18 cellular contexts compared by ENCODE assay signal in genomic region chr7:80591654-80592053, GRCh38. TPM values are rescaled to one million over a fixed set of nuclear protein-coding genes. Genes with fewer than 3 reads are reported as not detected.
"Had no signal": no experiment of that assay in that cellular context is flagged by ENCODE, and none has a peak within 500 bp of the region (broad histone marks: within the 10 kb centered on the region; RNA-seq: fewer than 3 reads in every experiment).

No MANE protein-coding gene starts in this region.

- H3K4me3 ChIP-seq: colonic mucosa, esophagus squamous epithelium, mucosa of descending colon, stomach, thoracic aorta, upper lobe of right lung had no signal

- H3K9me3 ChIP-seq: colonic mucosa, esophagus squamous epithelium, mucosa of descending colon, stomach, thoracic aorta, upper lobe of right lung had no signal

- H3K27ac ChIP-seq: colonic mucosa, esophagus squamous epithelium, parathyroid adenoma, stomach, thoracic aorta, upper lobe of right lung had no signal

- H3K9ac ChIP-seq: parathyroid adenoma had no signal

- H3K27me3 ChIP-seq: colonic mucosa, esophagus squamous epithelium, stomach, upper lobe of right lung had no signal

- H3K36me3 ChIP-seq: colonic mucosa, esophagus squamous epithelium, stomach, thoracic aorta, upper lobe of right lung had no signal

- H3K4me1 ChIP-seq: colonic mucosa, esophagus squamous epithelium, parathyroid adenoma had no signal

- DNase-seq: activated CD4-positive, alpha-beta T cell treated with anti-CD3 and anti-CD28 coated beads for 48 hours; activated CD8-positive, alpha-beta T cell treated with anti-CD3 and anti-CD28 coated beads for 36 hours; activated effector memory CD4-positive, alpha-beta T cell treated with anti-CD3 and anti-CD28 coated beads, Interleukin-2, amount 50 U/mL, for 16 hours; activated T-cell treated with anti-CD3 and anti-CD28 coated beads, Interleukin-2, amount 50 U/mL, for 48 hours; central memory CD4-positive, alpha-beta T cell; colonic mucosa; esophagus squamous epithelium; hippocampal formation; left ventricle myocardium superior; mucosa of descending colon; naive thymus-derived CD4-positive, alpha-beta T cell; stimulated activated CD4-positive, alpha-beta T cell treated with anti-CD3 and anti-CD28 coated beads, Interleukin-1b, Interleukin-23, amount 100 ng/mL, for 48 hours; stomach; upper lobe of right lung had no signal

- ATAC-seq: activated CD8-positive, alpha-beta T cell treated with anti-CD3 and anti-CD28 coated beads for 36 hours; left ventricle myocardium superior; mucosa of descending colon; naive thymus-derived CD4-positive, alpha-beta T cell; upper lobe of right lung; WTC11 had no signal

RNA-seq across cellular contexts. Expression of gene CD36, which starts 46.8 kb away (rescaled TPM):
- total RNA-seq: activated CD8-positive, alpha-beta T cell treated with anti-CD3 and anti-CD28 coated beads for 36 hours; kidney epithelial cell had no signal
